ENCODE assay signal across 2 cellular contexts in the genomic region with DNA sequence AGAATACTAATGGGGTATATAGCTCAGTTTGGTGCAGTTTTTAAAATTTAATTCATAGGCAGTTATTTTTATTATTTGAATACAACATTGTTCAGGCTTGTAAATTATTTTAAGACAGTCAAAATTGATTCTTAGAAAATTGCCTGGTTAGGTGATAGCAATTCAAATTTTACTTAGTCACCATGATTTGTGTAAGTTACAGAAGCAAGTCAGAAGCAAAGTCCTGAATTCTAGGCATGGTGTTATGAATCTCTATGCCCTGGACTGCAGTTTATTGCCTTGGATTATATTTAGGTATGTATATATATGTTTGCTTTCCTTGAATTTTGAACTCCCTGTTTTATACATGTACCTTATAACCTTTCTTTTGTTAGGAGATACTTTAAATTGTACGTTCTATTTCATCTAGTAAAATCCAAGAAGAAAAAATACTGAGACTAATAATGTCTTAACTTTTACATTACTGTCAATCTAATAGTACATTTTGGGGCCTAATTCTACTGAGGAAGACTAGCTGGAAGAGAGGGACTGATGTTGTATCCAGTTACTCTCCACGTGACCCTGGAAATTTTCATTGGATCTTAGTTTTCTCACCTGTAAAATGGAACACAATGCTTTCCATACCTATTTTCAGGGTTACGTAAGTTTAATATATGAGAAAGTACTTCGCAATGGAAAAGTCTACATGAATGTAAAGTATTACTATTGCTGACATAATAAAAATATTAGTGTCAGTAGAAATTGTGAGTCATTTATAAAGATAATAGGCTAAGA.
TF ChIP-seq lines count a peak whose summit lies in the region.

No MANE protein-coding gene starts in this region.

TF ChIP-seq in A549, 52 proteins besides CTCF, POLR2A, EP300 and RAD21:
- TF ChIP-seq JUN (IDR thresholded peaks at IDR 0.05) (no peak), RFX5 (IDR thresholded peaks at IDR 0.05) (no peak), TFCP2L1 (CRISPR knock-in tag; IDR thresholded peaks at IDR 0.05) (no peak), NR3C1 (IDR thresholded peaks at IDR 0.05) (no peak), SREBF2 (IDR thresholded peaks at IDR 0.05) (no peak), KDM5A (IDR thresholded peaks at IDR 0.05) (no peak), HOXB13 (CRISPR knock-in tag; IDR thresholded peaks at IDR 0.05; ENCODE audit: low read depth) (no peak), TP53 (CRISPR knock-in tag; IDR thresholded peaks at IDR 0.05) (no peak), SMC3 (IDR thresholded peaks at IDR 0.05) (no peak)
- TF ChIP-seq, protein P1, sequence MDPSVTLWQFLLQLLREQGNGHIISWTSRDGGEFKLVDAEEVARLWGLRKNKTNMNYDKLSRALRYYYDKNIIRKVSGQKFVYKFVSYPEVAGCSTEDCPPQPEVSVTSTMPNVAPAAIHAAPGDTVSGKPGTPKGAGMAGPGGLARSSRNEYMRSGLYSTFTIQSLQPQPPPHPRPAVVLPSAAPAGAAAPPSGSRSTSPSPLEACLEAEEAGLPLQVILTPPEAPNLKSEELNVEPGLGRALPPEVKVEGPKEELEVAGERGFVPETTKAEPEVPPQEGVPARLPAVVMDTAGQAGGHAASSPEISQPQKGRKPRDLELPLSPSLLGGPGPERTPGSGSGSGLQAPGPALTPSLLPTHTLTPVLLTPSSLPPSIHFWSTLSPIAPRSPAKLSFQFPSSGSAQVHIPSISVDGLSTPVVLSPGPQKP (IDR thresholded peaks at IDR 0.05; ENCODE audit: low read depth, low read length) = no peak
- TF ChIP-seq, protein P2, sequence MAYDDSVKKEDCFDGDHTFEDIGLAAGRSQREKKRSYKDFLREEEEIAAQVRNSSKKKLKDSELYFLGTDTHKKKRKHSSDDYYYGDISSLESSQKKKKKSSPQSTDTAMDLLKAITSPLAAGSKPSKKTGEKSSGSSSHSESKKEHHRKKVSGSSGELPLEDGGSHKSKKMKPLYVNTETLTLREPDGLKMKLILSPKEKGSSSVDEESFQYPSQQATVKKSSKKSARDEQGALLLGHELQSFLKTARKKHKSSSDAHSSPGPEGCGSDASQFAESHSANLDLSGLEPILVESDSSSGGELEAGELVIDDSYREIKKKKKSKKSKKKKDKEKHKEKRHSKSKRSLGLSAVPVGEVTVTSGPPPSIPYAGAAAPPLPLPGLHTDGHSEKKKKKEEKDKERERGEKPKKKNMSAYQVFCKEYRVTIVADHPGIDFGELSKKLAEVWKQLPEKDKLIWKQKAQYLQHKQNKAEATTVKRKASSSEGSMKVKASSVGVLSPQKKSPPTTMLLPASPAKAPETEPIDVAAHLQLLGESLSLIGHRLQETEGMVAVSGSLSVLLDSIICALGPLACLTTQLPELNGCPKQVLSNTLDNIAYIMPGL (CRISPR knock-in tag; IDR thresholded peaks at IDR 0.05; ENCODE audit: borderline replicate concordance) = no peak

TF ChIP-seq in GM12878, 131 proteins besides CTCF, POLR2A, EP300 and RAD21:
- TF ChIP-seq, protein P3, sequence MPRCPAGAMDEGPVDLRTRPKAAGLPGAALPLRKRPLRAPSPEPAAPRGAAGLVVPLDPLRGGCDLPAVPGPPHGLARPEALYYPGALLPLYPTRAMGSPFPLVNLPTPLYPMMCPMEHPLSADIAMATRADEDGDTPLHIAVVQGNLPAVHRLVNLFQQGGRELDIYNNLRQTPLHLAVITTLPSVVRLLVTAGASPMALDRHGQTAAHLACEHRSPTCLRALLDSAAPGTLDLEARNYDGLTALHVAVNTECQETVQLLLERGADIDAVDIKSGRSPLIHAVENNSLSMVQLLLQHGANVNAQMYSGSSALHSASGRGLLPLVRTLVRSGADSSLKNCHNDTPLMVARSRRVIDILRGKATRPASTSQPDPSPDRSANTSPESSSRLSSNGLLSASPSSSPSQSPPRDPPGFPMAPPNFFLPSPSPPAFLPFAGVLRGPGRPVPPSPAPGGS (IDR thresholded peaks at IDR 0.05; ENCODE audit: borderline replicate concordance, insufficient read depth, low read depth, low read length, poor library complexity, severe bottlenecking) = no peak
- no peak for TF ChIP-seq SMARCA5 (IDR thresholded peaks at IDR 0.05)
- no peak for TF ChIP-seq PAX8 (IDR thresholded peaks at IDR 0.05)
- TF ChIP-seq ZNF207 (IDR thresholded peaks at IDR 0.05; ENCODE audit: borderline replicate concordance) = no peak
- TF ChIP-seq, protein P4, sequence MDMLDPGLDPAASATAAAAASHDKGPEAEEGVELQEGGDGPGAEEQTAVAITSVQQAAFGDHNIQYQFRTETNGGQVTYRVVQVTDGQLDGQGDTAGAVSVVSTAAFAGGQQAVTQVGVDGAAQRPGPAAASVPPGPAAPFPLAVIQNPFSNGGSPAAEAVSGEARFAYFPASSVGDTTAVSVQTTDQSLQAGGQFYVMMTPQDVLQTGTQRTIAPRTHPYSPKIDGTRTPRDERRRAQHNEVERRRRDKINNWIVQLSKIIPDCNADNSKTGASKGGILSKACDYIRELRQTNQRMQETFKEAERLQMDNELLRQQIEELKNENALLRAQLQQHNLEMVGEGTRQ (IDR thresholded peaks at IDR 0.05; ENCODE audit: borderline replicate concordance, low read depth, low read length) = no peak
- no peak for TF ChIP-seq SIN3A (IDR thresholded peaks at IDR 0.05; ENCODE audit: low read depth, low read length)
- TF ChIP-seq, protein P5, sequence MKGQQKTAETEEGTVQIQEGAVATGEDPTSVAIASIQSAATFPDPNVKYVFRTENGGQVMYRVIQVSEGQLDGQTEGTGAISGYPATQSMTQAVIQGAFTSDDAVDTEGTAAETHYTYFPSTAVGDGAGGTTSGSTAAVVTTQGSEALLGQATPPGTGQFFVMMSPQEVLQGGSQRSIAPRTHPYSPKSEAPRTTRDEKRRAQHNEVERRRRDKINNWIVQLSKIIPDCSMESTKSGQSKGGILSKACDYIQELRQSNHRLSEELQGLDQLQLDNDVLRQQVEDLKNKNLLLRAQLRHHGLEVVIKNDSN (IDR thresholded peaks at IDR 0.05; ENCODE audit: borderline replicate concordance, extremely low read length, insufficient read depth, low read depth, low read length) = no peak
- no peak for TF ChIP-seq SREBF2 (IDR thresholded peaks at IDR 0.05; ENCODE audit: low read length)
- no peak for TF ChIP-seq RELA (IDR thresholded peaks at IDR 0.05; ENCODE audit: borderline replicate concordance, partially characterized antibody)
- TF ChIP-seq PML (IDR thresholded peaks at IDR 0.05; ENCODE audit: low read length) = no peak
- TF ChIP-seq, protein P6, sequence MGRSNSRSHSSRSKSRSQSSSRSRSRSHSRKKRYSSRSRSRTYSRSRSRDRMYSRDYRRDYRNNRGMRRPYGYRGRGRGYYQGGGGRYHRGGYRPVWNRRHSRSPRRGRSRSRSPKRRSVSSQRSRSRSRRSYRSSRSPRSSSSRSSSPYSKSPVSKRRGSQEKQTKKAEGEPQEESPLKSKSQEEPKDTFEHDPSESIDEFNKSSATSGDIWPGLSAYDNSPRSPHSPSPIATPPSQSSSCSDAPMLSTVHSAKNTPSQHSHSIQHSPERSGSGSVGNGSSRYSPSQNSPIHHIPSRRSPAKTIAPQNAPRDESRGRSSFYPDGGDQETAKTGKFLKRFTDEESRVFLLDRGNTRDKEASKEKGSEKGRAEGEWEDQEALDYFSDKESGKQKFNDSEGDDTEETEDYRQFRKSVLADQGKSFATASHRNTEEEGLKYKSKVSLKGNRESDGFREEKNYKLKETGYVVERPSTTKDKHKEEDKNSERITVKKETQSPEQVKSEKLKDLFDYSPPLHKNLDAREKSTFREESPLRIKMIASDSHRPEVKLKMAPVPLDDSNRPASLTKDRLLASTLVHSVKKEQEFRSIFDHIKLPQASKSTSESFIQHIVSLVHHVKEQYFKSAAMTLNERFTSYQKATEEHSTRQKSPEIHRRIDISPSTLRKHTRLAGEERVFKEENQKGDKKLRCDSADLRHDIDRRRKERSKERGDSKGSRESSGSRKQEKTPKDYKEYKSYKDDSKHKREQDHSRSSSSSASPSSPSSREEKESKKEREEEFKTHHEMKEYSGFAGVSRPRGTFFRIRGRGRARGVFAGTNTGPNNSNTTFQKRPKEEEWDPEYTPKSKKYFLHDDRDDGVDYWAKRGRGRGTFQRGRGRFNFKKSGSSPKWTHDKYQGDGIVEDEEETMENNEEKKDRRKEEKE (IDR thresholded peaks at IDR 0.05) = no peak
- TF ChIP-seq IRF4 (IDR thresholded peaks at IDR 0.05; ENCODE audit: low read depth, low read length) = no peak
